Comparison of ENCODE assay signal across 10 cellular contexts in the genomic region with DNA sequence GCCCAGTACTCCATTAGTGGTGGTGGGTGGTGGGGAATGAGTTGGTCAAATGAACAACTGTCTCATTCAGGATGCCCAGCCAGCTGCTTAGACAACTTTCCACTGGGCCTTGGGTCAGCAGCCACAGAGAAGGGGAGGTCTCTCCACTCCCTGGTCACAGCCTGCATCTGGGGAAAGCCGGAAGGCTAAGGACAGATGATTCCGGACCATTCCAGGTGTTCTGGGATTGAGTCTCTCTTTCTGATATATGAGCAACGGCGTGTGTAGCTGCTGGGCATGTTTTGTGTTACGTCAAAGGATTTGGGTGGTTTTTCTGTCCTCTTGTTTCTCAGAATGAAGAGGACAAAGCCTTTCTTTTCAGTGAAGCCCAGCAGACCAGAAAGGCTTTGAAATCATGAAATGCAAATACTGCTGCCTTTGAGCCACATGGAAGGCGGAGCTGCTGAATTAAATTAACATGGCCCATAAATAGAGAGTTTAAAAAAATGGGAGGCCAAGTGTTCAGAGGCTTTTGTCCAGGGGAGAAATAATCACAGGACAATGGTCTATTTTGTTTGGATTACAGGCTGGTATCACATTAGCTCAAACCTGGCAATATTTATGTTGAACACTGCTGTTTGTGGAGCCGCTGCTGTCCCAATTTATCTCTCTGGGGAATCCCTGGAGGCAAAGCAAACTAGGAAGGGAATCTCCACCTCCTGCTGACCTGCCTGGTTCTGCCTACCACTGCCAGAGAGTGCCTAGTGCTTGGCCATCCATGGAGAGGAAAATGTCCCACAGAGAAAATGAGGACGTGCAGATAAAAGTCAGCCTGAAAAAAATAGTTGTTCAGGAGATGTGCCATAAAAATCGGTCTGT.
A peak's percentile ranks its signal among the peaks of the same experiment; 100 is the strongest.
DNase-seq lines count a peak whose midpoint lies in the region; ATAC-seq and TF ChIP-seq lines count a peak whose summit lies in the region.
"Had no signal": no experiment of that assay in that cellular context is flagged by ENCODE, and none has a peak within 500 bp of the region (broad histone marks: within the 10 kb centered on the region; RNA-seq: fewer than 3 reads in every experiment).

No MANE protein-coding gene starts in this region.

- no peak for TF ChIP-seq CTCF in omental fat pad (IDR thresholded peaks at IDR 0.05)

- DNase-seq in GM19240 (ENCODE audit: insufficient read length, low spot score) (peak; percentile 27), RPMI7951 (ENCODE audit: low read depth) (peak; percentile 35), retina (peak; percentile 62), omental fat pad (ENCODE audit: low spot score) (no peak), dedifferentiated amniotic fluid mesenchymal stem cell (ENCODE audit: extremely low spot score) (no peak), DMS79 treated with DMSO at 0.1 percent for 48 hours (lab: John Stamatoyannopoulos, UW) (no peak)
- DNase-seq in activated effector memory CD4-positive, alpha-beta T cell treated with Interleukin-2 at 50 U/mL for 16 hours, result no peak
- DNase-seq: HCEC 1CT had no signal

- peak; percentile 69 for ATAC-seq in HG02973 (IDR thresholded peaks at IDR 0.05; ENCODE audit: unreplicated experiment)
- no peak for ATAC-seq in omental fat pad (ENCODE audit: low FRiP score)
- ATAC-seq: Panc1 had no signal

Comparison
In these comparisons a context has a peak if more than half of its experiments do, and no peak if none do; other contexts are left out.
1. DNase-seq: peak in GM19240 (single experiment), RPMI7951 (single experiment) and retina (single experiment); none in omental fat pad (single experiment), dedifferentiated amniotic fluid mesenchymal stem cell (single experiment), DMS79 treated with DMSO at 0.1 percent for 48 hours (single experiment) and activated effector memory CD4-positive, alpha-beta T cell treated with Interleukin-2 at 50 U/mL for 16 hours (single experiment).